In genomic region chr19:42397315-42398166, GRCh38 we compare ENCODE assay signal across 9 cellular contexts. TPM values are rescaled to one million over a fixed set of nuclear protein-coding genes. Genes with fewer than 3 reads are reported as not detected.
A peak's percentile ranks its signal among the peaks of the same experiment; 100 is the strongest.
DNase-seq lines count a peak whose midpoint lies in the region; ATAC-seq, FAIRE-seq and TF ChIP-seq lines count a peak whose summit lies in the region.
"Had no signal": no experiment of that assay in that cellular context is flagged by ENCODE, and none has a peak within 500 bp of the region (broad histone marks: within the 10 kb centered on the region; RNA-seq: fewer than 3 reads in every experiment).

No MANE protein-coding gene starts in this region.

- no peak for FAIRE-seq in endothelial cell of umbilical vein (lab: Jason Lieb, UNC)

- WGBS in ovary, 3 donors, result 22 to 26% (median 23%) methylated on average over 22 of the region's 22 CpGs

- peak overlapping the region; percentile 88 for H3K4me2 ChIP-seq in DND-41 (ENCODE audit: insufficient read depth, low read length)
- peak overlapping the region; percentile 99 for H3K4me2 ChIP-seq in OCI-LY3 (ENCODE audit: low read length)
- peak overlapping the region; percentile 68 for H3K4me2 ChIP-seq in endothelial cell of umbilical vein (ENCODE audit: insufficient read depth, low read length)

- H3K9me3 ChIP-seq in DND-41 (ENCODE audit: insufficient read depth, low read length, severe bottlenecking), result no peaks in the 10 kb centered on the region
- no peaks in the 10 kb centered on the region for H3K9me3 ChIP-seq in OCI-LY3 (ENCODE audit: insufficient read depth, low read length)
- no peaks in the 10 kb centered on the region for H3K9me3 ChIP-seq in endothelial cell of umbilical vein (replicated peaks; ENCODE audit: control insufficient read depth, insufficient read depth, low read length)
- no peaks in the 10 kb centered on the region for H3K9me3 ChIP-seq in ovary

- POLR2A ChIA-PET in endothelial cell of umbilical vein (lab: Charles Lee), result interaction anchor here (1.3 kb wide), 1 partner anchor 11 kb away, joined by 4 read pairs; no protein-coding TSS in a partner anchor

- ATAC-seq in DND-41 (ENCODE audit: insufficient read depth, low read depth), result no peak
- no peak for ATAC-seq in HG02571 (IDR thresholded peaks at IDR 0.05; ENCODE audit: unreplicated experiment)

- no peaks in the 10 kb centered on the region for H3K9me1 ChIP-seq in endothelial cell of umbilical vein (replicated peaks; ENCODE audit: control insufficient read depth, extremely low read depth, insufficient read depth, low read length)

- TF ChIP-seq EP300 in ovary (IDR thresholded peaks at IDR 0.05), result no peak

- DNase-seq in DND-41 (no peak), endothelial cell of umbilical vein (ENCODE audit: low read depth, low spot score) (no peak), ovary (peak in 1 of 5 donors; percentile 41), mesenteric fat pad (ENCODE audit: low spot score) (no peak), AML-193 (lab: John Stamatoyannopoulos, UW) (no peak), COR-L47 (lab: John Stamatoyannopoulos, UW) (no peak)

- peak overlapping the region; percentile 46 to 71 for H3K4me3 ChIP-seq in DND-41 (ENCODE audit: low read depth in 1 of 2, low read length in 2 of 2)
- peak overlapping the region; percentile 90 for H3K4me3 ChIP-seq in OCI-LY3 (ENCODE audit: low read length)
- H3K4me3 ChIP-seq in endothelial cell of umbilical vein (replicated peaks in 1 of 3; ENCODE audit: insufficient read depth in 1 of 3, low read depth in 1 of 3, low read length in 3 of 3), result peak overlapping the region; percentile 36 to 73 (median 49)
- H3K4me3 ChIP-seq in ovary, result peak overlapping the region; percentile 41

- H3K9ac ChIP-seq in DND-41 (ENCODE audit: low read depth, low read length) (peak overlapping the region; percentile 67), OCI-LY3 (ENCODE audit: low read length) (peak overlapping the region; percentile 90), endothelial cell of umbilical vein (replicated peaks; ENCODE audit: extremely low read depth, insufficient read depth, low read length) (peak overlapping the region; percentile 85)

- H3K36me3 ChIP-seq in DND-41 (ENCODE audit: insufficient read depth, low read length), result peaks cover under 1% of the 10 kb centered on the region; the same call in 1 of the 2 replicates
- H3K36me3 ChIP-seq in OCI-LY3 (replicated peaks; ENCODE audit: low read depth, low read length), result no peaks in the 10 kb centered on the region
- H3K36me3 ChIP-seq in endothelial cell of umbilical vein (ENCODE audit: control insufficient read depth in 2 of 2, extremely low read depth in 1 of 2, insufficient read depth in 2 of 2, low read length in 2 of 2), result no peaks in the 10 kb centered on the region
- no peaks in the 10 kb centered on the region for H3K36me3 ChIP-seq in ovary

- TSS peak; percentile 95 for BruUV-seq in endothelial cell of umbilical vein (replicated peaks; lab: Mats Ljungman, UMichigan)

- 0 out of 2 replicates have a peak, but pooled peaks cover 2% of the 10 kb centered on the region for H4K20me1 ChIP-seq in DND-41 (ENCODE audit: insufficient read depth, low read length)
- no peaks in the 10 kb centered on the region for H4K20me1 ChIP-seq in OCI-LY3 (ENCODE audit: insufficient read depth, low read length)
- no peaks in the 10 kb centered on the region for H4K20me1 ChIP-seq in endothelial cell of umbilical vein (replicated peaks; ENCODE audit: control insufficient read depth, extremely low read depth, insufficient read depth, low read length)

- TF ChIP-seq POLR2A in endothelial cell of umbilical vein (IDR thresholded peaks at IDR 0.05; ENCODE audit: low read depth, low read length) (no peak), ovary (IDR thresholded peaks at IDR 0.05) (no peak)

- H2AFZ ChIP-seq in DND-41 (ENCODE audit: low read depth, low read length), result peak overlapping the region; percentile 94
- peak overlapping the region; percentile 72 for H2AFZ ChIP-seq in OCI-LY3 (ENCODE audit: low read depth, low read length)
- peak overlapping the region; percentile 85 for H2AFZ ChIP-seq in endothelial cell of umbilical vein (ENCODE audit: low read depth, low read length)

- CTCF ChIA-PET in endothelial cell of umbilical vein (lab: Charles Lee), result interaction anchor here (1.0 to 1.7 kb wide), 9 partner anchors 10 to 289 kb away, joined by 3 to 8 read pairs (median 3); partner anchors contain the start of gene POU2F2

- TF ChIP-seq CTCF in DND-41 (IDR thresholded peaks at IDR 0.05; ENCODE audit: borderline replicate concordance, extremely low read depth, low read length, poor library complexity, severe bottlenecking) (no peak), OCI-LY3 (IDR thresholded peaks at IDR 0.05; ENCODE audit: low read depth, low read length) (no peak), endothelial cell of umbilical vein (IDR thresholded peaks at IDR 0.05; ENCODE audit: extremely low read depth in 1 of 2, insufficient read depth in 1 of 2, low read depth in 1 of 2, low read length in 2 of 2) (no peak), ovary (IDR thresholded peaks at IDR 0.05) (no peak)

- intact Hi-C loops in endothelial cell of umbilical vein (cut with micrococcal nuclease), result loop anchor here (1.0 to 5.0 kb wide), 4 partner anchors 26 to 265 kb away; partner anchors contain the start of genes MEGF8 and POU2F2
- intact Hi-C loops in ovary (cut with DNase I), result loop anchor here in 1 of 4 donors (10.0 kb wide), 1 partner anchor 153 kb away; the partner anchor contains the start of gene GSK3A

- H3K27ac ChIP-seq in DND-41 (ENCODE audit: low read length) (peak overlapping the region; percentile 86), OCI-LY3 (ENCODE audit: low read length) (peak overlapping the region; percentile 12; the same call in 1 of the 2 replicates), endothelial cell of umbilical vein (ENCODE audit: insufficient read depth, low read depth, low read length) (peak overlapping the region; percentile 67), ovary (no peak overlapping the region)

- dilution Hi-C loops in endothelial cell of umbilical vein (cut with MboI; ENCODE audit: extremely low pct_ligation_motif_present, low sequenced_read_pairs), result no loop called here

- H3K4me1 ChIP-seq in DND-41 (ENCODE audit: insufficient read depth, low read length) (peaks cover 33% of the 10 kb centered on the region), OCI-LY3 (ENCODE audit: low read length) (peaks cover 14% of the 10 kb centered on the region), endothelial cell of umbilical vein (ENCODE audit: control insufficient read depth, extremely low read depth, insufficient read depth, low read length) (peaks cover 17% of the 10 kb centered on the region), ovary (ENCODE audit: insufficient read depth) (peaks cover 9% of the 10 kb centered on the region)

- H3K79me2 ChIP-seq in DND-41 (ENCODE audit: insufficient read depth, low read length) (peaks cover 13% of the 10 kb centered on the region), OCI-LY3 (ENCODE audit: low read length) (peaks cover 8% of the 10 kb centered on the region), endothelial cell of umbilical vein (ENCODE audit: control insufficient read depth, insufficient read depth, low read length) (peaks cover 6% of the 10 kb centered on the region)

- no peaks in the 10 kb centered on the region for H3K27me3 ChIP-seq in DND-41 (ENCODE audit: insufficient read depth, low read length, poor library complexity)
- no peaks in the 10 kb centered on the region for H3K27me3 ChIP-seq in OCI-LY3 (ENCODE audit: low read depth, low read length)
- no peaks in the 10 kb centered on the region for H3K27me3 ChIP-seq in endothelial cell of umbilical vein (ENCODE audit: control insufficient read depth in 2 of 2, insufficient read depth in 2 of 2, low read length in 2 of 2)
- H3K27me3 ChIP-seq in ovary, result no peaks in the 10 kb centered on the region

TF ChIP-seq in endothelial cell of umbilical vein, 7 proteins besides CTCF, POLR2A, EP300 and RAD21:
- no peak for TF ChIP-seq JUN (IDR thresholded peaks at IDR 0.05; ENCODE audit: borderline replicate concordance, insufficient read depth, insufficient read length, low read depth)

RNA-seq across cellular contexts. Expression of gene CNFN, which starts 7.4 kb away (rescaled TPM):
- total RNA-seq in endothelial cell of umbilical vein (0.73 TPM in 1 of 2 replicates, not detected in the other), ovary (not detected), mesenteric fat pad (2.2 TPM)
- polyA plus RNA-seq in endothelial cell of umbilical vein (0.23 and 0.27 TPM in 2 replicates), ovary (under 1 TPM; 0.47 to 0.91 TPM)
- 0.75 and 0.87 TPM in 2 replicates for polyA plus RNA-seq in endothelial cell of umbilical vein (2011; cell fraction: cytosol; rRNA removed)
- not detected in 2 replicates for polyA plus RNA-seq in endothelial cell of umbilical vein (2011; cell fraction: nucleus; rRNA removed)
- 1.3 and 2.0 TPM in 2 replicates for polyA plus RNA-seq in endothelial cell of umbilical vein (2012)
- polyA minus RNA-seq in endothelial cell of umbilical vein, result 0.95 TPM in 1 of 2 replicates, not detected in the other
- 4.3 TPM for polyA minus RNA-seq in endothelial cell of umbilical vein (2011; cell fraction: cytosol; rRNA and poly(A)+ RNA removed)
- polyA minus RNA-seq in endothelial cell of umbilical vein (2011; cell fraction: nucleus; rRNA and poly(A)+ RNA removed), result not detected in 2 replicates
- total RNA-seq: LHCN-M2 had no signal

RNA-seq across cellular contexts. Expression of gene LIPE, which starts 29.6 kb away (rescaled TPM):
- 10.4 and 13.5 TPM in 2 replicates for total RNA-seq in endothelial cell of umbilical vein
- polyA plus RNA-seq in endothelial cell of umbilical vein, result 3.8 and 6.0 TPM in 2 replicates
- polyA plus RNA-seq in endothelial cell of umbilical vein (2011; cell fraction: cytosol; rRNA removed), result 3.8 and 4.8 TPM in 2 replicates
- 4.2 and 5.8 TPM in 2 replicates for polyA plus RNA-seq in endothelial cell of umbilical vein (2011; cell fraction: nucleus; rRNA removed)
- polyA plus RNA-seq in endothelial cell of umbilical vein (2012), result 4.0 and 6.7 TPM in 2 replicates
- polyA minus RNA-seq in endothelial cell of umbilical vein, result 3.4 and 4.3 TPM in 2 replicates
- polyA minus RNA-seq in endothelial cell of umbilical vein (2011; cell fraction: cytosol; rRNA and poly(A)+ RNA removed), result not detected
- polyA minus RNA-seq in endothelial cell of umbilical vein (2011; cell fraction: nucleus; rRNA and poly(A)+ RNA removed), result 3.2 and 6.1 TPM in 2 replicates
- 10 to 100 TPM in 3 of 7 donors, 1 to 10 TPM in 4; 2.3 to 15.1 (median 5.4) TPM for total RNA-seq in ovary
- polyA plus RNA-seq in ovary, result 1 to 10 TPM; 1.7 to 7.9 TPM
- 1,893 TPM for total RNA-seq in mesenteric fat pad

RNA-seq across cellular contexts. Expression of gene CXCL17, which starts 45.2 kb away (rescaled TPM):
- total RNA-seq in endothelial cell of umbilical vein (not detected in 2 replicates), ovary (under 1 TPM in 2 of 7 donors, not detected in 5; 0.32 to 0.46 TPM), mesenteric fat pad (not detected)
- polyA plus RNA-seq in endothelial cell of umbilical vein (not detected in 2 replicates), ovary (not detected)
- polyA plus RNA-seq in endothelial cell of umbilical vein (2011; cell fraction: cytosol; rRNA removed), result not detected in 2 replicates
- not detected in 2 replicates for polyA plus RNA-seq in endothelial cell of umbilical vein (2011; cell fraction: nucleus; rRNA removed)
- polyA plus RNA-seq in endothelial cell of umbilical vein (2012), result not detected in 2 replicates
- polyA minus RNA-seq in endothelial cell of umbilical vein, result not detected in 2 replicates
- polyA minus RNA-seq in endothelial cell of umbilical vein (2011; cell fraction: cytosol; rRNA and poly(A)+ RNA removed), result not detected
- not detected in 2 replicates for polyA minus RNA-seq in endothelial cell of umbilical vein (2011; cell fraction: nucleus; rRNA and poly(A)+ RNA removed)
- total RNA-seq: LHCN-M2 had no signal

Comparison
In these comparisons a context has a peak if more than half of its experiments do, and no peak if none do; other contexts are left out.
1. H3K27ac ChIP-seq: peak in DND-41 (single experiment), OCI-LY3 (single experiment) and endothelial cell of umbilical vein (single experiment); none in ovary (0 of 2).
2. RNA of gene LIPE, which starts 29.6 kb away (total RNA-seq): 1,893 TPM in mesenteric fat pad (single experiment); 10.4 to 13.5 TPM in endothelial cell of umbilical vein and 2.3 to 15.1 TPM in ovary; every median in the first group is over 100 times any median in the second.
3. Peak in every context shown above with its lines, with median percentiles within 50 percentile points of each other: H2AFZ ChIP-seq, H3K4me2 ChIP-seq, H3K4me3 ChIP-seq and H3K9ac ChIP-seq.